ENCODE assay signal across 1 cellular context in the genomic region with DNA sequence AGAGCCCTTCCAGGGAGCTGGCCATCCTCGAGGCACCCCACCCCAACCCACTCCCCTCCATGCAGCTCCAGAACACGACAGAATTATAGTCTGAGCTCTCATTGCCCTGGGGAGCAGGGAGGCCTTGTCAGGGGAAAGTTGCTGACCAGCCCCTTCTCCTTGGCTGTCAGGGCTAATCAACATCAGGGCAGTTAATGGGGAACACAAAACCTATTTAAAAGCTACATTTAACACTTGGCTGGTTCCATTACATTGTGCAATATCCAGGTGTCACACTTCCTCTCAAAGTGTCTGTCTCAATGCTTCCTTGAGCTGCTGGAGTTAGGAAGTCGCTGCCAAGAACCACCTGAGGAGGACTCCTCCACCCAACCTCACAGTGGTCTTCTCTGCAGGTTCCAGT.
TF ChIP-seq lines count a peak whose summit lies in the region.

No MANE protein-coding gene starts in this region.

TF ChIP-seq in HepG2, 621 proteins besides CTCF, POLR2A, EP300 and RAD21:
- no peak for TF ChIP-seq ZNF407 (CRISPR knock-in tag; IDR thresholded peaks at IDR 0.05; ENCODE audit: not compliant biosample characterization)
- 0 out of 2 replicates have a peak, but pooled peaks have one; percentile 4 for TF ChIP-seq CEBPB (IDR thresholded peaks at IDR 0.05; ENCODE audit: borderline replicate concordance, low read depth, low read length)
- TF ChIP-seq ZBTB1 (CRISPR knock-in tag; IDR thresholded peaks at IDR 0.05; ENCODE audit: borderline replicate concordance): no peak
